Comparison of ENCODE assay signal across 22 cellular contexts in genomic region chr3:51934991-51935885, GRCh38. TPM values are rescaled to one million over a fixed set of nuclear protein-coding genes. Genes with fewer than 3 reads are reported as not detected.
A peak's percentile ranks its signal among the peaks of the same experiment; 100 is the strongest.
DNase-seq lines count a peak whose midpoint lies in the region; ATAC-seq and TF ChIP-seq lines count a peak whose summit lies in the region.
"Had no signal": no experiment of that assay in that cellular context is flagged by ENCODE, and none has a peak within 500 bp of the region (broad histone marks: within the 10 kb centered on the region; RNA-seq: fewer than 3 reads in every experiment).

No MANE protein-coding gene starts in this region.

- H3K27ac Mint-ChIP-seq in activated B cell treated with CpG ODN at 0.5 μM for 24 hours, result no peak overlapping the region
- H3K27ac Mint-ChIP-seq in activated CD4-positive, alpha-beta T cell treated with anti-CD3 and anti-CD28 coated beads, Interleukin-2, amount 10 ng/mL, durations not matched to agents 7 days and 5 days, result no peak overlapping the region
- H3K27ac Mint-ChIP-seq: CD8-positive, alpha-beta memory T cell; H9 had no signal

- no peak overlapping the region for H2BK15ac ChIP-seq in neuronal stem cell (ENCODE audit: low read length)

- no peaks in the 10 kb centered on the region for H3K27me3 Mint-ChIP-seq in activated B cell treated with CpG ODN at 0.5 μM for 24 hours
- H3K27me3 Mint-ChIP-seq in activated CD4-positive, alpha-beta T cell treated with anti-CD3 and anti-CD28 coated beads, Interleukin-2, amount 10 ng/mL, durations not matched to agents 7 days and 5 days, result no peaks in the 10 kb centered on the region
- H3K27me3 Mint-ChIP-seq: CD8-positive, alpha-beta memory T cell had no signal

- CTCF ChIA-PET in GM10248 (lab: Yijun Ruan, JAX), result interaction anchor here (1.3 kb wide), 1 partner anchor 40 kb away, joined by 3 read pairs; the partner anchor contains the start of gene ABHD14A
- CTCF ChIA-PET in activated B cell treated with CpG ODN at 0.5 μM for 24 hours (lab: Charles Lee), result no interaction called here
- CTCF ChIA-PET in activated CD4-positive, alpha-beta T cell treated with anti-CD3 and anti-CD28 coated beads, Interleukin-2, amount 10 ng/mL, durations not matched to agents 7 days and 5 days (lab: Charles Lee), result no interaction called here

- H4K91ac ChIP-seq in neuronal stem cell (ENCODE audit: low read depth, low read length, poor library complexity), result no peak overlapping the region

- H2AFZ ChIP-seq in neuronal stem cell (ENCODE audit: low read length), result no peak overlapping the region

- no peak overlapping the region for H2BK120ac ChIP-seq in neuronal stem cell (ENCODE audit: low read depth, low read length)

- no peaks in the 10 kb centered on the region for H3K9me3 ChIP-seq in neuronal stem cell (replicated peaks in 1 of 2; ENCODE audit: control insufficient read depth in 2 of 2, insufficient read depth in 1 of 2, low read depth in 1 of 2, low read length in 2 of 2)
- H3K9me3 ChIP-seq in testis, result no peaks in the 10 kb centered on the region
- H3K9me3 ChIP-seq: BLaER1 treated with 17β-estradiol and CSF1 and Interleukin-3, amounts not matched to agents 10 nM and 100 nM; SJSA1 had no signal

- H3K18ac ChIP-seq in neuronal stem cell (ENCODE audit: low read length), result no peak overlapping the region

- peaks cover 80% of the 10 kb centered on the region for H3K36me3 Mint-ChIP-seq in activated B cell treated with CpG ODN at 0.5 μM for 24 hours (ENCODE audit: low read depth)
- peaks cover 21% of the 10 kb centered on the region for H3K36me3 Mint-ChIP-seq in activated CD4-positive, alpha-beta T cell treated with anti-CD3 and anti-CD28 coated beads, Interleukin-2, amount 10 ng/mL, durations not matched to agents 7 days and 5 days (ENCODE audit: low read depth)

- H3K4me2 ChIP-seq in neuronal stem cell (ENCODE audit: insufficient read depth, low read length, poor library complexity, severe bottlenecking), result no peak overlapping the region
- H3K4me2 ChIP-seq: BLaER1 treated with 17β-estradiol and CSF1 and Interleukin-3, amounts not matched to agents 10 nM and 100 nM had no signal

- H3K14ac ChIP-seq in neuronal stem cell (ENCODE audit: low read length), result no peak overlapping the region

- no peak overlapping the region for H2AK5ac ChIP-seq in neuronal stem cell (ENCODE audit: low read depth, low read length)

- TF ChIP-seq POLR2A in testis (IDR thresholded peaks at IDR 0.05), result no peak

- peaks cover 3% of the 10 kb centered on the region for H3K79me1 ChIP-seq in neuronal stem cell (ENCODE audit: low read depth, low read length)

- H3K4ac ChIP-seq in neuronal stem cell (ENCODE audit: low read length), result no peak overlapping the region

- H2BK12ac ChIP-seq in neuronal stem cell (ENCODE audit: low read length), result no peak overlapping the region

- POLR2A ChIA-PET in GM10248 (lab: Yijun Ruan, JAX), result interaction anchor here (0.6 kb wide), 1 partner anchor 37 kb away, joined by 3 read pairs; no protein-coding TSS in a partner anchor
- POLR2A ChIA-PET in activated B cell treated with CpG ODN at 0.5 μM for 24 hours (lab: Charles Lee), result no interaction called here
- POLR2A ChIA-PET in activated CD4-positive, alpha-beta T cell treated with anti-CD3 and anti-CD28 coated beads, Interleukin-2, amount 10 ng/mL, durations not matched to agents 7 days and 5 days (lab: Charles Lee), result no interaction called here

- intact Hi-C loops in activated B cell treated with CpG ODN at 0.5 μM for 24 hours (cut with micrococcal nuclease) (no loop called here), testis (cut with DNase I; ENCODE audit: low total_unique reads) (no loop called here)

- H3K27me3 ChIP-seq in neuronal stem cell (ENCODE audit: control insufficient read depth in 3 of 3, insufficient read depth in 3 of 3, low read depth in 1 of 3, low read length in 3 of 3) (no peaks in the 10 kb centered on the region), testis (no peaks in the 10 kb centered on the region)
- H3K27me3 ChIP-seq: BLaER1 treated with 17β-estradiol and CSF1 and Interleukin-3, amounts not matched to agents 10 nM and 100 nM; SJSA1 had no signal

- H3K4me1 ChIP-seq in neuronal stem cell (ENCODE audit: control insufficient read depth in 2 of 2, insufficient read depth in 1 of 2, low read depth in 1 of 2, low read length in 2 of 2) (no peaks in the 10 kb centered on the region), testis (no peaks in the 10 kb centered on the region)
- H3K4me1 ChIP-seq: SJSA1 had no signal

- WGBS in neuronal stem cell (ENCODE audit: extremely low coverage in 2 of 2, insufficient read length in 2 of 2, insufficient replicate concordance in 1 of 2), 2 donors, result no CpG with 5 or more reads among the region's 28 CpGs
- WGBS in testis, 2 donors, result 91 to 94% methylated on average over 23 to 28 of the region's 28 CpGs

- H2BK5ac ChIP-seq in neuronal stem cell (ENCODE audit: low read length), result no peak overlapping the region

- H3K9me3 Mint-ChIP-seq in activated B cell treated with CpG ODN at 0.5 μM for 24 hours, result no peaks in the 10 kb centered on the region
- H3K9me3 Mint-ChIP-seq in activated CD4-positive, alpha-beta T cell treated with anti-CD3 and anti-CD28 coated beads, Interleukin-2, amount 10 ng/mL, durations not matched to agents 7 days and 5 days, result no peaks in the 10 kb centered on the region
- H3K9me3 Mint-ChIP-seq: CD8-positive, alpha-beta memory T cell; H9 had no signal

- H3K23ac ChIP-seq in neuronal stem cell (ENCODE audit: low read depth, low read length, poor library complexity), result no peak overlapping the region

- H3K4me3 Mint-ChIP-seq in activated B cell treated with CpG ODN at 0.5 μM for 24 hours, result no peak overlapping the region
- H3K4me3 Mint-ChIP-seq in activated CD4-positive, alpha-beta T cell treated with anti-CD3 and anti-CD28 coated beads, Interleukin-2, amount 10 ng/mL, durations not matched to agents 7 days and 5 days, result no peak overlapping the region
- H3K4me3 Mint-ChIP-seq: CD8-positive, alpha-beta memory T cell; H9 had no signal

- ATAC-seq in activated B cell treated with CpG ODN at 0.5 μM for 24 hours (ENCODE audit: low read depth), result no peak
- no peak for ATAC-seq in HG02870 (IDR thresholded peaks at IDR 0.05; ENCODE audit: unreplicated experiment)
- ATAC-seq in GM21529 (IDR thresholded peaks at IDR 0.05; ENCODE audit: unreplicated experiment), result no peak
- ATAC-seq: Panc1 had no signal

- no peak overlapping the region for H3K4me3 ChIP-seq in neuronal stem cell (ENCODE audit: low read length in 2 of 2)
- no peak overlapping the region for H3K4me3 ChIP-seq in testis
- H3K4me3 ChIP-seq: BLaER1 treated with 17β-estradiol and CSF1 and Interleukin-3, amounts not matched to agents 10 nM and 100 nM; SJSA1 had no signal

- H3K4me1 Mint-ChIP-seq in activated B cell treated with CpG ODN at 0.5 μM for 24 hours, result peaks cover 13% of the 10 kb centered on the region
- peaks cover 18% of the 10 kb centered on the region for H3K4me1 Mint-ChIP-seq in activated CD4-positive, alpha-beta T cell treated with anti-CD3 and anti-CD28 coated beads, Interleukin-2, amount 10 ng/mL, durations not matched to agents 7 days and 5 days

- H3K36me3 ChIP-seq in neuronal stem cell (replicated peaks in 1 of 2; ENCODE audit: control insufficient read depth in 2 of 2, insufficient read depth in 2 of 2, low read length in 2 of 2), result peaks cover 48 to 78% of the 10 kb centered on the region in 2 donors
- no peaks in the 10 kb centered on the region for H3K36me3 ChIP-seq in testis (ENCODE audit: low read depth, missing control alignments)

- TF ChIP-seq CTCF in GM10248 (IDR thresholded peaks at IDR 0.05; ENCODE audit: control extremely low read depth, extremely low read depth, low read depth, missing control alignments) (no peak), activated B cell treated with CpG ODN at 0.5 μM for 24 hours (IDR thresholded peaks at IDR 0.05) (no peak), testis (IDR thresholded peaks at IDR 0.05) (no peak)

- peak overlapping the region; percentile 7 for H3K9ac ChIP-seq in neuronal stem cell (ENCODE audit: low read depth, low read length, poor library complexity)
- H3K9ac ChIP-seq: BLaER1 treated with 17β-estradiol and CSF1 and Interleukin-3, amounts not matched to agents 10 nM and 100 nM had no signal

- no peak overlapping the region for H4K8ac ChIP-seq in neuronal stem cell (ENCODE audit: low read depth, low read length)

- DNase-seq in GM10248 (ENCODE audit: extremely low spot score) (peak; percentile 7), activated B cell treated with CpG ODN at 0.5 μM for 24 hours (peak; percentile 9), neuronal stem cell (ENCODE audit: low spot score) (no peak), testis (peak; percentile 12)
- no peak for DNase-seq in activated CD4-positive, alpha-beta T cell treated with anti-CD3 and anti-CD28 coated beads, Interleukin-2, amount 10 ng/mL, durations not matched to agents 7 days and 5 days
- DNase-seq: CD8-positive, alpha-beta memory T cell; DND-41; H9; NCI-H1092 treated with DMSO at 0.1 percent for 48 hours; NCI-H146; NCI-H2029 treated with DMSO at 0.1 percent for 48 hours; NCI-H2171 treated with DMSO at 0.1 percent for 48 hours; NCI-H446; NCI-H69 had no signal

- no peak overlapping the region for H3K27ac ChIP-seq in neuronal stem cell (replicated peaks; ENCODE audit: low read length)
- H3K27ac ChIP-seq in testis, result no peak overlapping the region
- H3K27ac ChIP-seq: BLaER1 treated with 17β-estradiol and CSF1 and Interleukin-3, amounts not matched to agents 10 nM and 100 nM; SJSA1 had no signal

RNA-seq across cellular contexts. Expression of gene RRP9, which starts 6.5 kb away (rescaled TPM):
- total RNA-seq in activated B cell treated with CpG ODN at 0.5 μM for 24 hours (30.7 and 32.4 TPM in 2 replicates), testis (10 to 100 TPM; 11.6 to 18.1 TPM)
- polyA plus RNA-seq in neuronal stem cell (2013, experiment 1 of 2), result 11.0 TPM
- 10.5 TPM for polyA plus RNA-seq in neuronal stem cell (2013, experiment 2 of 2)
- polyA plus RNA-seq in testis (ENCODE audit: insufficient read depth, low read depth, low replicate concordance), result 18.7 TPM
- 10 to 100 TPM; 24.3 to 25.1 TPM for total RNA-seq in activated CD4-positive, alpha-beta T cell treated with anti-CD3 and anti-CD28 coated beads, Interleukin-2, amount 10 ng/mL, durations not matched to agents 7 days and 5 days

RNA-seq across cellular contexts. Expression of gene PARP3, which starts 6.9 kb away (rescaled TPM):
- total RNA-seq in activated B cell treated with CpG ODN at 0.5 μM for 24 hours (9.7 and 12.7 TPM in 2 replicates), testis (10 to 100 TPM; 17.5 to 24.7 TPM)
- 1.2 TPM for polyA plus RNA-seq in neuronal stem cell (2013, experiment 1 of 2)
- polyA plus RNA-seq in neuronal stem cell (2013, experiment 2 of 2), result 1.2 TPM
- polyA plus RNA-seq in testis (ENCODE audit: insufficient read depth, low read depth, low replicate concordance), result 18.2 TPM
- total RNA-seq in activated CD4-positive, alpha-beta T cell treated with anti-CD3 and anti-CD28 coated beads, Interleukin-2, amount 10 ng/mL, durations not matched to agents 7 days and 5 days, result 10 to 100 TPM; 22.1 to 22.9 TPM

RNA-seq across cellular contexts. Expression of gene GPR62, which starts 19.9 kb away (rescaled TPM):
- total RNA-seq in activated B cell treated with CpG ODN at 0.5 μM for 24 hours (not detected in 2 replicates), testis (under 1 TPM; 0.39 to 0.50 TPM)
- 0.06 TPM for polyA plus RNA-seq in neuronal stem cell (2013, experiment 1 of 2)
- polyA plus RNA-seq in neuronal stem cell (2013, experiment 2 of 2), result 0.07 TPM
- 0.18 TPM for polyA plus RNA-seq in testis (ENCODE audit: insufficient read depth, low read depth, low replicate concordance)
- not detected for total RNA-seq in activated CD4-positive, alpha-beta T cell treated with anti-CD3 and anti-CD28 coated beads, Interleukin-2, amount 10 ng/mL, durations not matched to agents 7 days and 5 days
- total RNA-seq: A673; CD8-positive, alpha-beta memory T cell; G401; LHCN-M2; SJSA1 had no signal
- polyA plus RNA-seq: CD8-positive, alpha-beta memory T cell had no signal

RNA-seq across cellular contexts. Expression of gene PCBP4, which starts 32.0 kb away (rescaled TPM):
- total RNA-seq in activated B cell treated with CpG ODN at 0.5 μM for 24 hours (10.3 and 11.0 TPM in 2 replicates), testis (10 to 100 TPM; 47.1 to 54.1 TPM)
- polyA plus RNA-seq in neuronal stem cell (2013, experiment 1 of 2), result 68.8 TPM
- polyA plus RNA-seq in neuronal stem cell (2013, experiment 2 of 2), result 66.4 TPM
- polyA plus RNA-seq in testis (ENCODE audit: insufficient read depth, low read depth, low replicate concordance), result 35.8 TPM
- total RNA-seq in activated CD4-positive, alpha-beta T cell treated with anti-CD3 and anti-CD28 coated beads, Interleukin-2, amount 10 ng/mL, durations not matched to agents 7 days and 5 days, result 10 to 100 TPM; 21.4 to 27.2 TPM

RNA-seq across cellular contexts. Expression of gene IQCF1, which starts 32.1 kb away (rescaled TPM):
- total RNA-seq in activated B cell treated with CpG ODN at 0.5 μM for 24 hours (not detected in 2 replicates), testis (10 to 100 TPM; 35.3 to 90.1 TPM)
- 0.11 TPM for polyA plus RNA-seq in neuronal stem cell (2013, experiment 1 of 2)
- polyA plus RNA-seq in neuronal stem cell (2013, experiment 2 of 2), result 0.07 TPM
- polyA plus RNA-seq in testis (ENCODE audit: insufficient read depth, low read depth, low replicate concordance), result 110 TPM
- not detected for total RNA-seq in activated CD4-positive, alpha-beta T cell treated with anti-CD3 and anti-CD28 coated beads, Interleukin-2, amount 10 ng/mL, durations not matched to agents 7 days and 5 days
- total RNA-seq: A673; CD8-positive, alpha-beta memory T cell; G401; H9; LHCN-M2; SJSA1 had no signal
- polyA plus RNA-seq: CD8-positive, alpha-beta memory T cell had no signal

Comparison
In these comparisons a context has a peak if more than half of its experiments do, and no peak if none do; other contexts are left out.
1. DNase-seq: peak in GM10248 (single experiment), activated B cell treated with CpG ODN at 0.5 μM for 24 hours (single experiment) and testis (single experiment); none in neuronal stem cell (single experiment) and activated CD4-positive, alpha-beta T cell treated with anti-CD3 and anti-CD28 coated beads, Interleukin-2, amount 10 ng/mL, durations not matched to agents 7 days and 5 days (single experiment).